In genomic region chr1:110557481-110557880, GRCh38 we compare ENCODE assay signal across 10 cellular contexts. TPM values are rescaled to one million over a fixed set of nuclear protein-coding genes. Genes with fewer than 3 reads are reported as not detected.
"Had no signal": no experiment of that assay in that cellular context is flagged by ENCODE, and none has a peak within 500 bp of the region (broad histone marks: within the 10 kb centered on the region; RNA-seq: fewer than 3 reads in every experiment).

No MANE protein-coding gene starts in this region.

- H2AFZ ChIP-seq: GM23248 had no signal

- H3K4me3 ChIP-seq: GM23248 had no signal

- H3K27ac Mint-ChIP-seq: IgD-negative memory B cell had no signal

- H3K4me3 Mint-ChIP-seq: IgD-negative memory B cell had no signal

- H3K9ac ChIP-seq: GM23248 had no signal

- ATAC-seq: HepG2 had no signal

- H3K36me3 Mint-ChIP-seq: IgD-negative memory B cell had no signal

- H3K27ac ChIP-seq: GM23248, HL-60 had no signal

- DNase-seq: GM23248, GOT3, H7, HCEC 1CT, KBM-7 had no signal

RNA-seq across cellular contexts. Expression of gene KCNA10, which starts 38.5 kb away (rescaled TPM):
- total RNA-seq: GM23248, H4, H7, HepG2, HT1080 had no signal
- polyA plus RNA-seq: GM23248, HepG2, IgD-negative memory B cell had no signal

RNA-seq across cellular contexts. Expression of gene KCNA2, which starts 48.7 kb away (rescaled TPM):
- total RNA-seq: GM23248, HepG2, HT1080 had no signal
- polyA plus RNA-seq: GM23248, HepG2, IgD-negative memory B cell had no signal
